Comparison of ENCODE assay signal across 1 cellular context in genomic region chr3:184144505-184144904, GRCh38.
TF ChIP-seq lines count a peak whose summit lies in the region.

No MANE protein-coding gene starts in this region.

TF ChIP-seq in HepG2, 621 proteins besides CTCF, POLR2A, EP300 and RAD21:
- no peak for TF ChIP-seq SP5 (CRISPR knock-in tag; IDR thresholded peaks at IDR 0.05; ENCODE audit: borderline replicate concordance, low read depth)
- TF ChIP-seq CEBPB (IDR thresholded peaks at IDR 0.05; ENCODE audit: borderline replicate concordance, low read depth, low read length) = peak; percentile 91
- TF ChIP-seq ZNF329 (CRISPR knock-in tag; IDR thresholded peaks at IDR 0.05; ENCODE audit: low read depth) = no peak
- TF ChIP-seq ZKSCAN5 (CRISPR knock-in tag; IDR thresholded peaks at IDR 0.05) = no peak
- no peak for TF ChIP-seq ZNF136 (CRISPR knock-in tag; IDR thresholded peaks at IDR 0.05; ENCODE audit: low read depth)
- peak; percentile 44 for TF ChIP-seq CEBPG (CRISPR knock-in tag; IDR thresholded peaks at IDR 0.05)
- TF ChIP-seq KLF15 (CRISPR knock-in tag; IDR thresholded peaks at IDR 0.05; ENCODE audit: borderline replicate concordance) = no peak
